ENCODE assay signal across 8 cellular contexts in genomic region chr7:2632717-2633537, GRCh38. TPM values are rescaled to one million over a fixed set of nuclear protein-coding genes. Genes with fewer than 3 reads are reported as not detected.
A peak's percentile ranks its signal among the peaks of the same experiment; 100 is the strongest.
DNase-seq lines count a peak whose midpoint lies in the region; ATAC-seq and TF ChIP-seq lines count a peak whose summit lies in the region.

No MANE protein-coding gene starts in this region.

- H3K9me3 ChIP-seq in ES-I3 (ENCODE audit: control insufficient read depth, insufficient read depth, low read length) = no peaks in the 10 kb centered on the region
- H3K9me3 ChIP-seq in SK-N-SH = no peaks in the 10 kb centered on the region
- no peaks in the 10 kb centered on the region for H3K9me3 ChIP-seq in iPS-18a (ENCODE audit: control insufficient read depth, low read depth, low read length)
- H3K9me3 ChIP-seq in skeletal muscle satellite cell (replicated peaks; ENCODE audit: low read length) = no peaks in the 10 kb centered on the region

- TF ChIP-seq RAD21 in Ishikawa (IDR thresholded peaks at IDR 0.05; ENCODE audit: low read depth) (no peak), SK-N-SH (IDR thresholded peaks at IDR 0.05; ENCODE audit: low read length) (0 out of 2 replicates have a peak, but pooled peaks have one; percentile 7)

- no peak overlapping the region for H2AFZ ChIP-seq in SK-N-SH (ENCODE audit: low read depth)

- H3K27ac ChIP-seq in SK-N-SH (ENCODE audit: low read depth in 2 of 2, low read length in 1 of 2) (peak overlapping the region; percentile 89 to 92), iPS-18a (ENCODE audit: low read length) (no peak overlapping the region)

- H3K36me3 ChIP-seq in ES-I3 (ENCODE audit: insufficient read depth, low read length) (peaks cover 4% of the 10 kb centered on the region; the same call in 1 of the 2 replicates), SK-N-SH (replicated peaks in 1 of 2; ENCODE audit: control insufficient read depth in 1 of 2, insufficient read depth in 2 of 2, low read length in 1 of 2) (peaks cover 0 to 14% of the 10 kb centered on the region in 2 experiments), iPS-18a (ENCODE audit: control insufficient read depth, low read depth, low read length) (no peaks in the 10 kb centered on the region), skeletal muscle satellite cell (ENCODE audit: insufficient read depth, low read length) (peaks cover 3% of the 10 kb centered on the region)

- POLR2A ChIA-PET in SK-N-SH (lab: Yijun Ruan, JAX) = interaction anchor here (0.6 to 1.2 kb wide), 3 partner anchors 10 to 395 kb away, joined by 4 to 8 read pairs (median 5); no protein-coding TSS in a partner anchor

- TF ChIP-seq EP300 in Ishikawa (IDR thresholded peaks at IDR 0.05; ENCODE audit: borderline replicate concordance) (peak; percentile 82), SK-N-SH (IDR thresholded peaks at IDR 0.05; ENCODE audit: borderline replicate concordance in 1 of 2, low read depth in 1 of 2, low read length in 1 of 2) (no peak)

- CTCF ChIA-PET in SK-N-SH (lab: Yijun Ruan, JAX) = interaction anchor here (0.6 to 10.4 kb wide), 7 partner anchors 11 to 181 kb away, joined by 3 to 54 read pairs (median 3); no protein-coding TSS in a partner anchor

- peak; percentile 80 for DNase-seq in SK-N-SH
- DNase-seq in astrocyte of the hippocampus (ENCODE audit: low read depth, low spot score) = peak; percentile 88
- no peak for DNase-seq in epidermal melanocyte (ENCODE audit: insufficient read length, low spot score)

- 1% methylated on average over 31 of the region's 36 CpGs for WGBS in SK-N-SH (ENCODE audit: low lambda C conversion rate)

- H3K9ac ChIP-seq in ES-I3 (ENCODE audit: low read depth, low read length) (peak overlapping the region; percentile 78), SK-N-SH (peak overlapping the region; percentile 85), iPS-18a (ENCODE audit: low read length) (peak overlapping the region; percentile 85), skeletal muscle satellite cell (ENCODE audit: low read depth, low read length) (peak overlapping the region; percentile 89)

- H3K4me1 ChIP-seq in ES-I3 (ENCODE audit: insufficient read depth, low read length) (no peaks in the 10 kb centered on the region; the same call in 1 of the 2 replicates), SK-N-SH (ENCODE audit: control insufficient read depth in 1 of 2, insufficient read depth in 2 of 2, low read depth in 1 of 2, low read length in 1 of 2) (peaks cover 18 to 65% of the 10 kb centered on the region in 2 experiments; a peak in 3 of 4 replicates), iPS-18a (ENCODE audit: control insufficient read depth, low read depth, low read length) (peaks cover 4% of the 10 kb centered on the region), skeletal muscle satellite cell (ENCODE audit: control insufficient read depth, insufficient read depth, low read length) (peaks cover 53% of the 10 kb centered on the region)

- H3K27me3 ChIP-seq in SK-N-SH (ENCODE audit: insufficient read depth) = no peaks in the 10 kb centered on the region
- no peaks in the 10 kb centered on the region for H3K27me3 ChIP-seq in iPS-18a (ENCODE audit: control insufficient read depth, insufficient read depth, low read length)
- H3K27me3 ChIP-seq in skeletal muscle satellite cell (ENCODE audit: control insufficient read depth, insufficient read depth, low read length) = no peaks in the 10 kb centered on the region

- H3K9me2 ChIP-seq in SK-N-SH = no peaks in the 10 kb centered on the region

- H3K79me2 ChIP-seq in SK-N-SH (ENCODE audit: insufficient read depth) = peaks cover 61% of the 10 kb centered on the region

- H3K4me3 ChIP-seq in SK-N-SH (ENCODE audit: low read depth in 2 of 2, low read length in 1 of 2) = peak overlapping the region; percentile 77 to 94
- H3K4me3 ChIP-seq in iPS-18a (ENCODE audit: low read length) = peak overlapping the region; percentile 89
- peak overlapping the region; percentile 92 for H3K4me3 ChIP-seq in skeletal muscle satellite cell (ENCODE audit: low read length)

- H4K20me1 ChIP-seq in SK-N-SH (ENCODE audit: insufficient read depth) = peaks cover 52% of the 10 kb centered on the region

- H3F3A ChIP-seq in SK-N-SH (replicated peaks; ENCODE audit: insufficient read depth) = peaks cover 20% of the 10 kb centered on the region

- ATAC-seq in HG02852 (IDR thresholded peaks at IDR 0.05; ENCODE audit: unreplicated experiment) = no peak

- TF ChIP-seq CTCF in SK-N-SH (IDR thresholded peaks at IDR 0.05) = no peak

- H3K4me2 ChIP-seq in SK-N-SH (peak overlapping the region; percentile 98), skeletal muscle satellite cell (ENCODE audit: low read length) (peak overlapping the region; percentile 99)

TF ChIP-seq in Ishikawa, 13 proteins besides CTCF, POLR2A, EP300 and RAD21:
- TF ChIP-seq USF1 (IDR thresholded peaks at IDR 0.05) (no peak), EGR1 (IDR thresholded peaks at IDR 0.05) (peak; percentile 89), NFIC (IDR thresholded peaks at IDR 0.05) (peak; percentile 91), YY1 (IDR thresholded peaks at IDR 0.05; ENCODE audit: low read depth) (no peak), TCF12 (IDR thresholded peaks at IDR 0.05; ENCODE audit: low read depth) (peak; percentile 84), TAF1 (IDR thresholded peaks at IDR 0.05; ENCODE audit: low read depth) (peak; percentile 33; the same call in 1 of the 2 replicates), MAX (IDR thresholded peaks at IDR 0.05) (peak; percentile 39), TEAD4 (IDR thresholded peaks at IDR 0.05) (peak; percentile 68), ZBTB7A (IDR thresholded peaks at IDR 0.05; ENCODE audit: low read depth) (peak; percentile 72), CEBPB (IDR thresholded peaks at IDR 0.05) (no peak)

TF ChIP-seq in SK-N-SH, 30 proteins besides CTCF, POLR2A, EP300 and RAD21 (continues in another document):
- TF ChIP-seq GABPA (IDR thresholded peaks at IDR 0.05; ENCODE audit: low read depth) (0 out of 2 replicates have a peak, but pooled peaks have one; percentile 38), RXRA (IDR thresholded peaks at IDR 0.05; ENCODE audit: borderline replicate concordance, low read depth) (0 out of 2 replicates have a peak, but pooled peaks have one; percentile 28), TAF1 (IDR thresholded peaks at IDR 0.05; ENCODE audit: borderline replicate concordance, low read depth, low read length) (no peak), FOXM1 (IDR thresholded peaks at IDR 0.05; ENCODE audit: low read depth) (peak; percentile 44; the same call in 1 of the 2 replicates), ELF1 (IDR thresholded peaks at IDR 0.05) (no peak), SMC3 (IDR thresholded peaks at IDR 0.05; ENCODE audit: low read depth, low read length) (no peak), ZBTB33 (IDR thresholded peaks at IDR 0.05; ENCODE audit: borderline replicate concordance, low read depth) (no peak), SIN3A (IDR thresholded peaks at IDR 0.05; ENCODE audit: borderline replicate concordance, low read depth, low read length) (peak; percentile 73; the same call in 1 of the 2 replicates), FOXJ3 (CRISPR knock-in tag; IDR thresholded peaks at IDR 0.05) (0 out of 2 replicates have a peak, but pooled peaks have one; percentile 15), USF1 (IDR thresholded peaks at IDR 0.05; ENCODE audit: borderline replicate concordance, low read depth) (peak; percentile 30; the same call in 1 of the 2 replicates), YY1 (IDR thresholded peaks at IDR 0.05; ENCODE audit: low read depth) (no peak), MXI1 (IDR thresholded peaks at IDR 0.05; ENCODE audit: low read depth, low read length) (peak; percentile 31; the same call in 1 of the 2 replicates), POLR2AphosphoS5 (IDR thresholded peaks at IDR 0.05; ENCODE audit: low read depth, low read length) (peak; percentile 45; the same call in 1 of the 2 replicates), NFIC (IDR thresholded peaks at IDR 0.05; ENCODE audit: borderline replicate concordance) (peak; percentile 95), FOSL2 (IDR thresholded peaks at IDR 0.05; ENCODE audit: borderline replicate concordance, low read depth) (no peak)

RNA-seq across cellular contexts. Expression of gene TTYH3, which starts 1.1 kb away (rescaled TPM):
- polyA plus RNA-seq in SK-N-SH (2012; rRNA removed) = 65.3 and 105 TPM in 2 replicates
- polyA plus RNA-seq in SK-N-SH (2012; cell fraction: cytosol; rRNA removed) = 44.6 and 83.8 TPM in 2 replicates
- polyA plus RNA-seq in SK-N-SH (2012; cell fraction: nucleus; rRNA removed) = 139 and 151 TPM in 2 replicates
- 26.9 TPM in 2 replicates for total RNA-seq in skeletal muscle satellite cell (2012; rRNA removed)

RNA-seq across cellular contexts. Expression of gene AMZ1, which starts 55.1 kb away (rescaled TPM):
- 0.15 and 0.19 TPM in 2 replicates for polyA plus RNA-seq in SK-N-SH (2012; rRNA removed)
- polyA plus RNA-seq in SK-N-SH (2012; cell fraction: cytosol; rRNA removed) = 0.04 and 0.12 TPM in 2 replicates
- 0.29 and 0.69 TPM in 2 replicates for polyA plus RNA-seq in SK-N-SH (2012; cell fraction: nucleus; rRNA removed)
- total RNA-seq in skeletal muscle satellite cell (2012; rRNA removed) = under 0.01 TPM in 1 of 2 replicates, not detected in the other
